ENCODE assay signal across 23 cellular contexts in the genomic region with DNA sequence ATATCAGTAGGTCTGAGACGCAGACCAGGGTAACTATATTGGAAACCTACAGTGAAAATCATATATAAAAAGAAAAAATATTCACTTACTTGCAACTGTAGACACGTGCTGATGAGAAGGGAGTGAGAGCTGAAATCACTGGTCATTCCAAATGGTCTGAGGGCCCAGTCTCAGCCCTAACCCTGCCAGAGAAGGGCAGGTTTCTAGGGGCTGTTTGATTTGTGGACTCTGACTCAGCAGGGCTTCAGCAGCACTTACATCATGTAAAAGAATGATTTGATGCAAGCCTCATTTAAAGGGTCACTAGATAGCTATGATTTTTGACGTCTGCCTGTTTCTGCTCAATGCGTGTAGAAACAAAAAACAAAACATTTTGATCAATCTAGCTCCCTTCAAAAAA.
"Had no signal": no experiment of that assay in that cellular context is flagged by ENCODE, and none has a peak within 500 bp of the region (broad histone marks: within the 10 kb centered on the region; RNA-seq: fewer than 3 reads in every experiment).

No MANE protein-coding gene starts in this region.

- H3K36me3 ChIP-seq: colonic mucosa, ovary, right atrium auricular region, stomach, thyroid gland, vagina had no signal

- H3K4me1 ChIP-seq: colonic mucosa, right atrium auricular region, stomach, thyroid gland, vagina had no signal

- ATAC-seq: esophagus mucosa; left lobe of liver; natural killer cell; sciatic nerve; stimulated activated effector memory CD8-positive, alpha-beta T cell treated with anti-CD3 and anti-CD28 coated beads, Interleukin-12 subunit alpha, Interleukin-12 subunit beta, amount 100 ng/mL, for 72 hours had no signal

- H3K27ac ChIP-seq: colonic mucosa, epithelial cell of prostate, ovary, right atrium auricular region, stomach, thyroid gland, vagina had no signal

- H3K4me3 ChIP-seq: colonic mucosa, lung, ovary, right atrium auricular region, stomach, thyroid gland, vagina had no signal

- H3K9me3 ChIP-seq: colonic mucosa, ovary, right atrium auricular region, stomach, thyroid gland, vagina had no signal

- H3K27me3 ChIP-seq: colonic mucosa, ovary, right atrium auricular region, stomach, thyroid gland, vagina had no signal

- DNase-seq: colonic mucosa; effector CD8-positive, alpha-beta T cell; endodermal cell; head of caudate nucleus; kidney; natural killer cell; occipital lobe; ovary; posterior cingulate gyrus; stimulated activated CD4-positive, alpha-beta T cell treated with anti-CD3 and anti-CD28 coated beads, Interleukin-2, amount 100 ng/mL, for 24 hours; stimulated activated CD4-positive, alpha-beta T cell treated with anti-CD3 and anti-CD28 coated beads, Interleukin-4, amount 100 ng/mL, for 24 hours; stimulated activated naive CD4-positive, alpha-beta T cell treated with Interleukin-2 at 50 U/mL for 16 hours; stomach; thyroid gland; trophoblast cell had no signal
